In the genomic region with DNA sequence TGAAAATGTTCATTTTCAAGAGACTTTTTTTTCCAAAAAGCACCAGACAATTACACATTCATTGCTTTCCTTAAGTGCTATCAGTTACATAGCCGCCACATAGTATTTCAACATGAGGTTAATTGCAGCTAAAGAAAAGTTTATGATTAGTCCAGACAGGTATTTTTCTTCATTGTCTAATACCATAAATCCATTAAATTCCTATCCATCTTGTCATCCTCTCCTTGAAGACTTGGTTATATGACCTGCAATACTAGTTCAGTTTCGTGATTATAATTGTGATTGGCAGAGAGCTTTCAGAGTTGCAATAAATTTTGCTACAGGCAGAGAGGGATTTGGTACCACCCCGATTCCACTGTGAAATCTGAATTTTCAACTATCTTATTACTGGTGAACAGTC, we compare ENCODE assay signal across 33 cellular contexts.
"Had no signal": no experiment of that assay in that cellular context is flagged by ENCODE, and none has a peak within 500 bp of the region (broad histone marks: within the 10 kb centered on the region; RNA-seq: fewer than 3 reads in every experiment).

No MANE protein-coding gene starts in this region.

- H3K9me3 ChIP-seq: colonic mucosa, gastroesophageal sphincter had no signal

- DNase-seq: activated CD4-positive, alpha-beta memory T cell treated with anti-CD3 and anti-CD28 coated beads, Interleukin-2, amount 10 ng/mL, durations not matched to agents 7 days and 5 days; activated CD4-positive, alpha-beta T cell treated with anti-CD3 and anti-CD28 coated beads for 1 hour; activated CD4-positive, alpha-beta T cell treated with anti-CD3 and anti-CD28 coated beads for 4 hours; activated CD4-positive, alpha-beta T cell treated with anti-CD3 and anti-CD28 coated beads, Interleukin-2, amount 10 ng/mL, durations not matched to agents 7 days and 5 days; activated CD4-positive, alpha-beta T cell treated with anti-CD3 and anti-CD28 coated beads, Interleukin-2, amount 50 U/mL, for 4 hours; activated CD8-positive, alpha-beta memory T cell treated with anti-CD3 and anti-CD28 coated beads, Interleukin-2, amount 50 U/mL, for 48 hours; activated gamma-delta T cell; activated naive CD4-positive, alpha-beta T cell; activated naive CD4-positive, alpha-beta T cell treated with anti-CD3 and anti-CD28 coated beads, Interleukin-2, amount 10 ng/mL, durations not matched to agents 7 days and 5 days; activated naive CD8-positive, alpha-beta T cell treated with anti-CD3 and anti-CD28 coated beads, Interleukin-2, amount 10 ng/mL, durations not matched to agents 7 days and 5 days; activated T-cell treated with anti-CD3 and anti-CD28 coated beads for 4 hours; activated T-cell treated with anti-CD3 and anti-CD28 coated beads, Interleukin-2, amount 50 U/mL, for 24 hours; activated T-cell treated with anti-CD3 and anti-CD28 coated beads, Interleukin-2, amount 50 U/mL, for 72 hours; anterior cingulate cortex; brain microvascular endothelial cell; central memory CD4-positive, alpha-beta T cell; cerebellar nuclear complex; colonic mucosa; effector CD8-positive, alpha-beta T cell; erythroblast; foreskin melanocyte; heart right ventricle; T-helper 2 cell had no signal

- H3K79me2 ChIP-seq: hepatocyte had no signal

- ATAC-seq: activated naive CD4-positive, alpha-beta T cell treated with anti-CD3 and anti-CD28 coated beads, Interleukin-2, amount 50 U/mL, for 72 hours; activated T-cell treated with anti-CD3 and anti-CD28 coated beads, Interleukin-2, amount 50 U/mL, for 72 hours; gastroesophageal sphincter; heart right ventricle; WTC11 had no signal

- H2AFZ ChIP-seq: hepatocyte had no signal

- H3K4me1 ChIP-seq: colonic mucosa had no signal

- H3K27ac ChIP-seq: brain microvascular endothelial cell, cardiac muscle cell, colonic mucosa, esophagus muscularis mucosa, gastroesophageal sphincter, heart right ventricle, hepatocyte, VCaP had no signal

- H3K4me3 ChIP-seq: cardiac muscle cell, colonic mucosa, esophagus muscularis mucosa, gastroesophageal sphincter, heart right ventricle, hepatocyte had no signal

- H3K4me2 ChIP-seq: hepatocyte had no signal

- FAIRE-seq: astrocyte, endometrium, endothelial cell of umbilical vein had no signal

- H3K27me3 ChIP-seq: brain microvascular endothelial cell, cardiac muscle cell, colonic mucosa, esophagus muscularis mucosa, gastroesophageal sphincter, heart right ventricle, hepatocyte had no signal

- H3K36me3 ChIP-seq: brain microvascular endothelial cell, cardiac muscle cell, colonic mucosa, esophagus muscularis mucosa, gastroesophageal sphincter, heart right ventricle had no signal
